ENCODE assay signal across 22 cellular contexts in the genomic region with DNA sequence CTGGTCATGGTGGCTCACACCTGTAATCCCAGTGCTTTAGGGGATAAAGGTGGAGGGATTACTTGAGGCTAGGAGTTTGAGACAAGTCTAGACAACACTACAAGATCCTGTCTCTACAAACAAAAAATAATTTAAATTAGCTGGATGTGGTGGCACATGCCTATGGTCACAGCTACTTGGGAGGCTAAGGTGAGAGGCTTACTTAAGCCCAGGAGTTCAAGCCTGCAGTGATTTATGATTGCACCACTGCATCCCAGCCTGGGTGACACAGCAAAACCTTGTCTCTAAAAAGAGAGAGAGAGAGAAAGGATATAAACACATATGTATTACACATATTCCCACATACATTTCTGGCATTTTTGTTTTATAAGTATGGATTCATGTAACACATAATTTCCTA.
"Had no signal": no experiment of that assay in that cellular context is flagged by ENCODE, and none has a peak within 500 bp of the region (broad histone marks: within the 10 kb centered on the region; RNA-seq: fewer than 3 reads in every experiment).

No MANE protein-coding gene starts in this region.

- H3K27me3 ChIP-seq: MG63, SJSA1 had no signal

- FAIRE-seq: HTR-8/SVneo, RCC 7860 had no signal

- H3K27ac ChIP-seq: HL-60, SJSA1, SK-N-MC had no signal

- H3K4me3 ChIP-seq: MG63, SJSA1, SK-N-MC had no signal

- DNase-seq: KBM-7, MG63, NCI-H1092 treated with DMSO at 0.1 percent for 48 hours, NCI-H1436, NCI-H187, NCI-H2029, NCI-H2081 treated with DMSO at 0.1 percent for 48 hours, NCI-H2171, NCI-H226, NCI-H446, NCI-H510A, NCI-H524 treated with DMSO at 0.1 percent for 48 hours, NCI-H69, NCI-H774, Right ventricle myocardium superior, RPMI8226, SIG-M5 had no signal
